Comparison of ENCODE assay signal across 9 cellular contexts in the genomic region with DNA sequence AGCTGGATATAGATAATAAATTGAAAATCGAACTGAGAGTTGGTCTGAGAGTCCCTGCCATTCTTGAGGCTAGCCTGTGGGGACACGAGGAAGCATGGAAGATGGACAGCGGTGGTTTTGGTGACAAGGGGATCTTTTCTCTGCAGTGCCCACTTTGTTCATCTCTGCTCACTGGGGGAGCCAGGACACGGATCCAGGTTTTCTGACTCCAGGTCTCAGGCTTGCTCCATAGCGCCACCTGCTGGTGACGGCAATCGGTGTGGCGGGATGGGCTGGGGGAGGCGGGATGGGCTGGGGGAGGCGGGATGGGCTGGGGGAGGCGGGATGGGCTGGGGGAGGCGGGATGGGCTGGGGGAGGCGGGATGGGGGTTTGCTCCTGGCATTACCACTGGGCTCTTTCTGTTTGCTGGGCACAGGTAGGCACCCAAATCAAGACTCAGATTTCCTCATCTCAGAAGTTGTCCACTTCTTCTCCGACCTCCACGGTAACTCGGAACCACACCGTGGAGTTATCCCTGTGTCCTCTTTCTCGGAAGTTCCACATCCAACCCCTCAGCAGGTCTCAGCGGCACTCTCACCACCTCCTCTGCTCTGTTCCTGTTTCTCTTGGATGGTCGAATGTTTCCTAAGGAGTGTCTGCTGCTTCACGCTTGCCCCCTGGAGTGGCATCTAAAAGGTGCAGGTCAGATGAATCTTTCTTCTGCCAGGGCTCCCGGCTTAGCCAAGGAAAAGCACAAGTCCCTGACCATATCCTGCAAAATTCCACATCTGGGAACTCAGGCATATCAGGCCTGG.
DNase-seq lines count a peak whose midpoint lies in the region; ATAC-seq and TF ChIP-seq lines count a peak whose summit lies in the region.
"Had no signal": no experiment of that assay in that cellular context is flagged by ENCODE, and none has a peak within 500 bp of the region (broad histone marks: within the 10 kb centered on the region; RNA-seq: fewer than 3 reads in every experiment).

No MANE protein-coding gene starts in this region.

- ATAC-seq in HG03196 (IDR thresholded peaks at IDR 0.05; ENCODE audit: unreplicated experiment), result no peak
- no peak for ATAC-seq in HG03469 (IDR thresholded peaks at IDR 0.05; ENCODE audit: unreplicated experiment)

- TF ChIP-seq CTCF in GM12874 (IDR thresholded peaks at IDR 0.05; ENCODE audit: insufficient read depth, low read depth, low read length) (peak; percentile 70), NB4 (IDR thresholded peaks at IDR 0.05; ENCODE audit: low read depth, low read length) (peak; percentile 49)

- no peak for TF ChIP-seq POLR2A in NB4 (IDR thresholded peaks at IDR 0.05; ENCODE audit: extremely low read depth, insufficient read length)

- DNase-seq in NB4 (ENCODE audit: low read depth) (peak; percentile 27), GOT3 (lab: John Stamatoyannopoulos, UW) (no peak), cortex of kidney (lab: John Stamatoyannopoulos, UW) (no peak)
- DNase-seq in effector CD4-positive, alpha-beta T cell, result peak; percentile 7
- peak; percentile 23 for DNase-seq in stimulated activated CD4-positive, alpha-beta T cell treated with anti-CD3 and anti-CD28 coated beads, Interleukin-4, amount 100 ng/mL, for 1 hour
- DNase-seq: MG63 had no signal

- H3K4me3 ChIP-seq in NB4 (ENCODE audit: low read depth, low read length), result no peak overlapping the region
- H3K4me3 ChIP-seq: MG63 had no signal

Comparison
In these comparisons a context has a peak if more than half of its experiments do, and no peak if none do; other contexts are left out.
1. DNase-seq: peak in NB4 (single experiment), effector CD4-positive, alpha-beta T cell (single experiment) and stimulated activated CD4-positive, alpha-beta T cell treated with anti-CD3 and anti-CD28 coated beads, Interleukin-4, amount 100 ng/mL, for 1 hour (single experiment); none in GOT3 (single experiment) and cortex of kidney (single experiment).